Comparison of ENCODE assay signal across 1 cellular context in genomic region chr1:221718391-221719277, GRCh38.
TF ChIP-seq lines count a peak whose summit lies in the region.

No MANE protein-coding gene starts in this region.

TF ChIP-seq in HepG2, 621 proteins besides CTCF, POLR2A, EP300 and RAD21 (continued from another document and continues in another):
- TF ChIP-seq ZNF687 (CRISPR knock-in tag; IDR thresholded peaks at IDR 0.05) (no peak), ASH2L (IDR thresholded peaks at IDR 0.05; ENCODE audit: insufficient read length, low read depth, low read length) (peak; percentile 45), ZNF644 (CRISPR knock-in tag; IDR thresholded peaks at IDR 0.05; ENCODE audit: low read depth) (peak; percentile 16; the same call in 1 of the 2 replicates), JARID2 (CRISPR knock-in tag; IDR thresholded peaks at IDR 0.05; ENCODE audit: insufficient replicate concordance) (no peak), HIVEP1 (CRISPR knock-in tag; IDR thresholded peaks at IDR 0.05) (no peak), HIC2 (CRISPR knock-in tag; IDR thresholded peaks at IDR 0.05; ENCODE audit: low read depth) (no peak), ZNF749 (CRISPR knock-in tag; IDR thresholded peaks at IDR 0.05; ENCODE audit: borderline replicate concordance) (no peak), FOXO1 (CRISPR knock-in tag; IDR thresholded peaks at IDR 0.05) (peak; percentile 52; the same call in 1 of the 2 replicates), ZNF710 (CRISPR knock-in tag; IDR thresholded peaks at IDR 0.05; ENCODE audit: borderline replicate concordance) (0 out of 2 replicates have a peak, but pooled peaks have one; percentile 31), NR2F1 (CRISPR knock-in tag; IDR thresholded peaks at IDR 0.05) (no peak), ZSCAN20 (CRISPR knock-in tag; IDR thresholded peaks at IDR 0.05; ENCODE audit: borderline replicate concordance) (no peak), REPIN1 (CRISPR knock-in tag; IDR thresholded peaks at IDR 0.05; ENCODE audit: borderline replicate concordance, low read depth) (no peak), HES4 (CRISPR knock-in tag; IDR thresholded peaks at IDR 0.05; ENCODE audit: borderline replicate concordance) (no peak), FOXC1 (CRISPR knock-in tag; IDR thresholded peaks at IDR 0.05; ENCODE audit: borderline replicate concordance) (no peak), MEF2D (CRISPR knock-in tag; IDR thresholded peaks at IDR 0.05) (no peak), ZNF766 (CRISPR knock-in tag; IDR thresholded peaks at IDR 0.05; ENCODE audit: borderline replicate concordance) (no peak), SIN3A (IDR thresholded peaks at IDR 0.05; ENCODE audit: borderline replicate concordance, low read depth, low read length) (no peak), ZNF589 (CRISPR knock-in tag; conservative IDR thresholded peaks at IDR 0.05) (no peak), PHB2 (IDR thresholded peaks at IDR 0.05; ENCODE audit: partially characterized antibody) (no peak), CC2D1A (CRISPR knock-in tag; IDR thresholded peaks at IDR 0.05) (no peak), ZBTB7B (CRISPR knock-in tag; IDR thresholded peaks at IDR 0.05) (peak; percentile 91; the same call in 1 of the 2 replicates), IRF2 (CRISPR knock-in tag; IDR thresholded peaks at IDR 0.05) (no peak; the same call in 1 of the 2 replicates), SIN3B (IDR thresholded peaks at IDR 0.05; ENCODE audit: low read length) (no peak), DZIP1 (CRISPR knock-in tag; IDR thresholded peaks at IDR 0.05) (no peak), GFI1 (CRISPR knock-in tag; IDR thresholded peaks at IDR 0.05; ENCODE audit: borderline replicate concordance) (peak; percentile 89), ZNF331 (CRISPR knock-in tag; IDR thresholded peaks at IDR 0.05) (peak; percentile 19; the same call in 1 of the 2 replicates), SMYD3 (CRISPR knock-in tag; IDR thresholded peaks at IDR 0.05) (no peak), CSRNP2 (CRISPR knock-in tag; conservative IDR thresholded peaks at IDR 0.05; ENCODE audit: low read depth) (no peak), ZNF512B (CRISPR knock-in tag; IDR thresholded peaks at IDR 0.05; ENCODE audit: borderline replicate concordance) (no peak), RERE (CRISPR knock-in tag; IDR thresholded peaks at IDR 0.05; ENCODE audit: low read depth) (peak; percentile 51; the same call in 1 of the 2 replicates), ZNF552 (CRISPR knock-in tag; IDR thresholded peaks at IDR 0.05; ENCODE audit: borderline replicate concordance) (no peak; the same call in 1 of the 2 replicates), RBAK (CRISPR knock-in tag; IDR thresholded peaks at IDR 0.05) (no peak), ZNF34 (CRISPR knock-in tag; IDR thresholded peaks at IDR 0.05; ENCODE audit: borderline replicate concordance) (no peak), ZBTB43 (CRISPR knock-in tag; conservative IDR thresholded peaks at IDR 0.05) (no peak), ZNF414 (CRISPR knock-in tag; IDR thresholded peaks at IDR 0.05) (no peak)
